Comparison of ENCODE assay signal across 14 cellular contexts in genomic region chr1:10513199-10513598, GRCh38. TPM values are rescaled to one million over a fixed set of nuclear protein-coding genes. Genes with fewer than 3 reads are reported as not detected.
DNase-seq lines count a peak whose midpoint lies in the region; ATAC-seq and TF ChIP-seq lines count a peak whose summit lies in the region.
"Had no signal": no experiment of that assay in that cellular context is flagged by ENCODE, and none has a peak within 500 bp of the region (broad histone marks: within the 10 kb centered on the region; RNA-seq: fewer than 3 reads in every experiment).

No MANE protein-coding gene starts in this region.

- CTCF ChIA-PET in activated CD4-positive, alpha-beta memory T cell treated with anti-CD3 and anti-CD28 coated beads for 36 hours (lab: Charles Lee), result interaction anchor here (0.6 to 9.9 kb wide), 5 partner anchors 10 to 429 kb away, joined by 3 to 159 read pairs (median 3); no protein-coding TSS in a partner anchor

- H3K4me2 ChIP-seq in GM23338, result no peak overlapping the region
- H3K4me2 ChIP-seq: PC-9 had no signal

- no peaks in the 10 kb centered on the region; the same call in 1 of the 2 replicates for H3F3A ChIP-seq in GM23338 (replicated peaks; ENCODE audit: low read depth)

- no peak for TF ChIP-seq CTCF in GM23338 (conservative IDR thresholded peaks at IDR 0.05; ENCODE audit: low read depth in 2 of 2)

- H3K36me3 ChIP-seq in CD4-positive, CD25-positive, alpha-beta regulatory T cell (ENCODE audit: control insufficient read depth, insufficient read depth, low read length), result no peaks in the 10 kb centered on the region
- H3K36me3 ChIP-seq in GM23338 (ENCODE audit: insufficient read depth), result no peaks in the 10 kb centered on the region
- H3K36me3 ChIP-seq: ovary had no signal

- intact Hi-C loops in activated CD4-positive, alpha-beta memory T cell treated with anti-CD3 and anti-CD28 coated beads for 36 hours (cut with micrococcal nuclease), result loop anchor here (5.0 to 10.0 kb wide), 2 partner anchors 298 to 611 kb away; partner anchors contain the start of gene KIF1B

- H4K20me1 ChIP-seq in GM23338 (replicated peaks; ENCODE audit: insufficient read depth), result peaks cover 15% of the 10 kb centered on the region

- H3K4me3 Mint-ChIP-seq in CD4-positive, CD25-positive, alpha-beta regulatory T cell, result peak overlapping the region; percentile 33 to 72 (median 50)
- H3K4me3 Mint-ChIP-seq in GM23338, result no peak overlapping the region
- no peak overlapping the region for H3K4me3 Mint-ChIP-seq in activated CD4-positive, alpha-beta memory T cell treated with anti-CD3 and anti-CD28 coated beads for 36 hours
- peak overlapping the region; percentile 24 to 77 (median 66) for H3K4me3 Mint-ChIP-seq in immature natural killer cell

- H3K79me2 ChIP-seq in GM23338 (replicated peaks; ENCODE audit: insufficient read depth), result peaks cover 79% of the 10 kb centered on the region

- POLR2A ChIA-PET in activated CD4-positive, alpha-beta memory T cell treated with anti-CD3 and anti-CD28 coated beads for 36 hours (lab: Charles Lee), result no interaction called here

- no peak overlapping the region for H2AFZ ChIP-seq in GM23338
- H2AFZ ChIP-seq: PC-9 had no signal

- H3K27me3 ChIP-seq in CD4-positive, CD25-positive, alpha-beta regulatory T cell (ENCODE audit: control insufficient read depth, insufficient read depth, low read length), result no peaks in the 10 kb centered on the region
- no peaks in the 10 kb centered on the region for H3K27me3 ChIP-seq in GM23338 (ENCODE audit: insufficient read depth)
- H3K27me3 ChIP-seq: ovary had no signal

- peak overlapping the region; percentile 87 for H3K27ac ChIP-seq in CD4-positive, CD25-positive, alpha-beta regulatory T cell (ENCODE audit: insufficient read depth, low read length, poor library complexity, severe bottlenecking)
- peak overlapping the region; percentile 70; the same call in 1 of the 2 replicates for H3K27ac ChIP-seq in GM23338 (ENCODE audit: low read depth)
- H3K27ac ChIP-seq: ovary, PC-9 had no signal

- peaks cover 73% of the 10 kb centered on the region for H3K4me1 ChIP-seq in CD4-positive, CD25-positive, alpha-beta regulatory T cell (ENCODE audit: control insufficient read depth, insufficient read depth, low read length, poor library complexity, severe bottlenecking)
- peaks cover 58% of the 10 kb centered on the region for H3K4me1 ChIP-seq in GM23338 (ENCODE audit: insufficient read depth)

- H3K9me2 ChIP-seq in GM23338 (ENCODE audit: insufficient read depth), result no peaks in the 10 kb centered on the region

- H3K4me1 Mint-ChIP-seq in CD4-positive, CD25-positive, alpha-beta regulatory T cell, result peaks cover 30 to 80% (median 60%) of the 10 kb centered on the region in 4 donors
- H3K4me1 Mint-ChIP-seq in GM23338 (peaks cover 67% of the 10 kb centered on the region), immature natural killer cell (peaks cover 74 to 89% of the 10 kb centered on the region in 2 donors)
- H3K4me1 Mint-ChIP-seq in activated CD4-positive, alpha-beta memory T cell treated with anti-CD3 and anti-CD28 coated beads for 36 hours (ENCODE audit: low read depth), result peaks cover 82% of the 10 kb centered on the region

- no peaks in the 10 kb centered on the region for H3K27me3 Mint-ChIP-seq in CD4-positive, CD25-positive, alpha-beta regulatory T cell
- H3K27me3 Mint-ChIP-seq in GM23338 (ENCODE audit: insufficient read depth, low read depth, poor library complexity) (peaks cover 3% of the 10 kb centered on the region), immature natural killer cell (ENCODE audit: low read depth in 3 of 3) (peaks cover 7 to 11% (median 7%) of the 10 kb centered on the region in 3 donors)
- H3K27me3 Mint-ChIP-seq in activated CD4-positive, alpha-beta memory T cell treated with anti-CD3 and anti-CD28 coated beads for 36 hours, result no peaks in the 10 kb centered on the region

- H3K36me3 Mint-ChIP-seq in CD4-positive, CD25-positive, alpha-beta regulatory T cell, result peaks cover 9% of the 10 kb centered on the region
- no peaks in the 10 kb centered on the region for H3K36me3 Mint-ChIP-seq in GM23338 (ENCODE audit: low read depth)
- peaks cover 2% of the 10 kb centered on the region for H3K36me3 Mint-ChIP-seq in activated CD4-positive, alpha-beta memory T cell treated with anti-CD3 and anti-CD28 coated beads for 36 hours
- peaks cover 0 to 4% (median 3%) of the 10 kb centered on the region in 3 donors for H3K36me3 Mint-ChIP-seq in immature natural killer cell

- no peak for DNase-seq in CD4-positive, CD25-positive, alpha-beta regulatory T cell
- DNase-seq in GM23338 (ENCODE audit: low spot score) (no peak), immature natural killer cell (peak in 2 of 3 donors; percentile 23 to 35), medulla oblongata (ENCODE audit: extremely low spot score) (no peak), SIG-M5 treated with dmso at 0.1 percent for 504 hours (lab: John Stamatoyannopoulos, UW; ENCODE audit: unreplicated experiment) (no peak), RKO (ENCODE audit: low spot score) (no peak)
- DNase-seq in activated CD4-positive, alpha-beta memory T cell treated with anti-CD3 and anti-CD28 coated beads for 36 hours, result peak; percentile 30
- DNase-seq: anterior cingulate cortex; central memory CD4-positive, alpha-beta T cell; glutamatergic neuron; ovary; PC-9; stimulated activated CD4-positive, alpha-beta T cell treated with anti-CD3 and anti-CD28 coated beads, Interleukin-2, amount 100 ng/mL, for 24 hours had no signal

- no peak for ATAC-seq in CD4-positive, CD25-positive, alpha-beta regulatory T cell (ENCODE audit: low read depth in 2 of 2)
- ATAC-seq in GM23338 (no peak), GM21529 (IDR thresholded peaks at IDR 0.05; ENCODE audit: unreplicated experiment) (no peak)

- H3K9me3 Mint-ChIP-seq in CD4-positive, CD25-positive, alpha-beta regulatory T cell, result no peaks in the 10 kb centered on the region
- H3K9me3 Mint-ChIP-seq in GM23338 (no peaks in the 10 kb centered on the region), immature natural killer cell (no peaks in the 10 kb centered on the region)
- H3K9me3 Mint-ChIP-seq in activated CD4-positive, alpha-beta memory T cell treated with anti-CD3 and anti-CD28 coated beads for 36 hours, result no peaks in the 10 kb centered on the region

- no peaks in the 10 kb centered on the region for H3K9me3 ChIP-seq in CD4-positive, CD25-positive, alpha-beta regulatory T cell (ENCODE audit: control insufficient read depth in 2 of 2, low read length in 2 of 2)
- H3K9me3 ChIP-seq: ovary had no signal

- peak overlapping the region; percentile 89 to 96 (median 91) for H3K27ac Mint-ChIP-seq in CD4-positive, CD25-positive, alpha-beta regulatory T cell
- no peak overlapping the region for H3K27ac Mint-ChIP-seq in GM23338
- H3K27ac Mint-ChIP-seq in activated CD4-positive, alpha-beta memory T cell treated with anti-CD3 and anti-CD28 coated beads for 36 hours, result no peak overlapping the region
- H3K27ac Mint-ChIP-seq in immature natural killer cell, result peak overlapping the region; percentile 93 to 100 (median 98)

- peak overlapping the region; percentile 14 for H3K4me3 ChIP-seq in CD4-positive, CD25-positive, alpha-beta regulatory T cell (ENCODE audit: low read depth, low read length)
- no peak overlapping the region for H3K4me3 ChIP-seq in GM23338
- H3K4me3 ChIP-seq: ovary, PC-9 had no signal

TF ChIP-seq in GM23338, 12 proteins besides CTCF, POLR2A, EP300 and RAD21 (continues in another document):
- TF ChIP-seq ZNF331 (CRISPR knock-in tag; IDR thresholded peaks at IDR 0.05; ENCODE audit: low read depth), result no peak

RNA-seq across cellular contexts. Expression of gene PEX14, which starts 38.4 kb away (rescaled TPM):
- total RNA-seq in CD4-positive, CD25-positive, alpha-beta regulatory T cell, result 22.4 TPM
- 1 to 10 TPM; 3.5 to 5.2 (median 4.4) TPM for polyA plus RNA-seq in CD4-positive, CD25-positive, alpha-beta regulatory T cell
- total RNA-seq in GM23338 (2014; rRNA removed; shearing (Covaris generic)), result 14.0 and 19.6 TPM in 2 replicates
- polyA plus RNA-seq in GM23338 (2016; fragmentation: Nextera tagmentation; extraction: Ambion mirVana), result 16.4 and 17.6 TPM in 2 replicates
- total RNA-seq in activated CD4-positive, alpha-beta memory T cell treated with anti-CD3 and anti-CD28 coated beads for 36 hours, result 10 to 100 TPM; 17.3 to 17.6 TPM
- polyA plus RNA-seq in immature natural killer cell, result 1 to 10 TPM; 2.0 to 7.5 (median 4.1) TPM

RNA-seq across cellular contexts. Expression of gene DFFA, which starts 40.9 kb away (rescaled TPM):
- 19.2 TPM for total RNA-seq in CD4-positive, CD25-positive, alpha-beta regulatory T cell
- 10 to 100 TPM; 16.3 to 21.4 (median 18.5) TPM for polyA plus RNA-seq in CD4-positive, CD25-positive, alpha-beta regulatory T cell
- 77.4 and 82.0 TPM in 2 replicates for total RNA-seq in GM23338 (2014; rRNA removed; shearing (Covaris generic))
- 61.4 and 65.2 TPM in 2 replicates for polyA plus RNA-seq in GM23338 (2016; fragmentation: Nextera tagmentation; extraction: Ambion mirVana)
- total RNA-seq in activated CD4-positive, alpha-beta memory T cell treated with anti-CD3 and anti-CD28 coated beads for 36 hours, result 10 to 100 TPM; 32.0 to 32.8 TPM
- 10 to 100 TPM; 24.9 to 37.6 (median 28.6) TPM for polyA plus RNA-seq in immature natural killer cell

Comparison
In these comparisons a context has a peak if more than half of its experiments do, and no peak if none do; other contexts are left out.
1. DNase-seq: peak in activated CD4-positive, alpha-beta memory T cell treated with anti-CD3 and anti-CD28 coated beads for 36 hours (single experiment) and immature natural killer cell (2 of 3); none in CD4-positive, CD25-positive, alpha-beta regulatory T cell (0 of 3), GM23338 (single experiment), medulla oblongata (single experiment), SIG-M5 treated with dmso at 0.1 percent for 504 hours (single experiment) and RKO (single experiment).
2. H3K27ac Mint-ChIP-seq: peak in CD4-positive, CD25-positive, alpha-beta regulatory T cell (3 of 3) and immature natural killer cell (6 of 6); none in GM23338 (single experiment) and activated CD4-positive, alpha-beta memory T cell treated with anti-CD3 and anti-CD28 coated beads for 36 hours (single experiment).
3. H3K4me3 Mint-ChIP-seq: peak in CD4-positive, CD25-positive, alpha-beta regulatory T cell (4 of 4) and immature natural killer cell (5 of 5); none in GM23338 (single experiment) and activated CD4-positive, alpha-beta memory T cell treated with anti-CD3 and anti-CD28 coated beads for 36 hours (single experiment).